ENCODE assay signal across 1 cellular context in genomic region chr17:4427505-4427904, GRCh38.
TF ChIP-seq lines count a peak whose summit lies in the region.

No MANE protein-coding gene starts in this region.

TF ChIP-seq in K562, 482 proteins besides CTCF, POLR2A, EP300 and RAD21 (continued from another document):
- peak; percentile 25 for TF ChIP-seq TFE3 (CRISPR knock-in tag; IDR thresholded peaks at IDR 0.05)
